Comparison of ENCODE assay signal across 8 cellular contexts in genomic region chr9:105415344-105415980, GRCh38. TPM values are rescaled to one million over a fixed set of nuclear protein-coding genes. Genes with fewer than 3 reads are reported as not detected.
DNase-seq lines count a peak whose midpoint lies in the region; ATAC-seq and TF ChIP-seq lines count a peak whose summit lies in the region.

No MANE protein-coding gene starts in this region.

- peak overlapping the region; percentile 62; the same call in 1 of the 2 replicates for H2BK20ac ChIP-seq in IMR-90 (ENCODE audit: low read depth, low read length)

- dilution Hi-C loops in IMR-90 (cut with HindIII; ENCODE audit: low sequenced_read_pairs, unreplicated experiment): no loop called here

- ATAC-seq in GM21529 (IDR thresholded peaks at IDR 0.05; ENCODE audit: unreplicated experiment): peak; percentile 72
- ATAC-seq in IMR-90 (ENCODE audit: low read depth): peak; percentile 70

- H3K27ac ChIP-seq in IMR-90 (ENCODE audit: insufficient read depth, low read length): no peak overlapping the region
- no peak overlapping the region for H3K27ac ChIP-seq in adrenal gland
- H3K27ac ChIP-seq in iPS DF 6.9 (ENCODE audit: low read length): no peak overlapping the region

- H2BK15ac ChIP-seq in IMR-90 (ENCODE audit: low read depth, low read length): no peak overlapping the region

- peak; percentile 77 for TF ChIP-seq CTCF in IMR-90 (conservative IDR thresholded peaks at IDR 0.05; ENCODE audit: low read depth, low read length)
- peak; percentile 83 to 96 (median 92) for TF ChIP-seq CTCF in adrenal gland (IDR thresholded peaks at IDR 0.05)

- no peak for TF ChIP-seq POLR2A in IMR-90 (IDR thresholded peaks at IDR 0.05; ENCODE audit: low read depth, low read length)
- no peak for TF ChIP-seq POLR2A in adrenal gland (IDR thresholded peaks at IDR 0.05)

- no peak overlapping the region for H4K8ac ChIP-seq in IMR-90 (ENCODE audit: low read depth in 2 of 2, low read length in 2 of 2)

- no TSS peak for BruUV-seq in IMR-90 (replicated peaks; lab: Mats Ljungman, UMichigan)

- peak overlapping the region; percentile 66 for H3K4ac ChIP-seq in IMR-90 (ENCODE audit: low read depth, low read length)

- H2AK9ac ChIP-seq in IMR-90 (replicated peaks; ENCODE audit: low read depth, low read length, poor library complexity): peak overlapping the region; percentile 37

- H2BK120ac ChIP-seq in IMR-90 (ENCODE audit: low read depth, low read length): peak overlapping the region; percentile 55

- H3K23ac ChIP-seq in IMR-90 (ENCODE audit: low read depth, low read length): no peak overlapping the region

- POLR2A ChIA-PET in IMR-90 (lab: Charles Lee; ENCODE audit: unreplicated experiment): interaction anchor here (0.6 kb wide), 1 partner anchor 574 kb away, joined by 5 read pairs; no protein-coding TSS in a partner anchor

- peak; percentile 54 for DNase-seq in EL
- DNase-seq in IMR-90: peak; percentile 55
- DNase-seq in SW480 (ENCODE audit: low spot score): peak; percentile 54
- peak; percentile 42 to 76 (median 62) for DNase-seq in adrenal gland
- DNase-seq in iPS DF 6.9 (ENCODE audit: low read depth, low spot score): peak; percentile 75
- DNase-seq in stimulated activated CD4-positive, alpha-beta T cell treated with anti-CD3 and anti-CD28 coated beads, Interleukin-12 subunit alpha, Interleukin-12 subunit beta, amount 100 ng/mL, for 4 hours: peak; percentile 32
- no peak for DNase-seq in NCI-H446 treated with DMSO at 0.1 percent for 48 hours (lab: John Stamatoyannopoulos, UW)

- H3K4me2 ChIP-seq in IMR-90 (ENCODE audit: low read depth, low read length): peak overlapping the region; percentile 76

- 0% methylated on average over 1 of the region's 13 CpGs; no CpG with 5 or more reads in 1 of the 2 experiments for WGBS in IMR-90 (ENCODE audit: extremely low coverage in 2 of 2, insufficient read length in 1 of 2), 2 experiments
- 41 to 50% (median 47%) methylated on average over 13 of the region's 13 CpGs for WGBS in adrenal gland, 4 donors
- WGBS in iPS DF 6.9 (ENCODE audit: insufficient coverage, insufficient read length): no CpG with 5 or more reads among the region's 13 CpGs

- H3K14ac ChIP-seq in IMR-90 (replicated peaks; ENCODE audit: low read depth, low read length): no peak overlapping the region; the same call in 1 of the 2 replicates

- no peak overlapping the region for H2BK5ac ChIP-seq in IMR-90 (ENCODE audit: low read depth, low read length, poor library complexity, severe bottlenecking)

- H3K18ac ChIP-seq in IMR-90 (ENCODE audit: low read depth, low read length): peak overlapping the region; percentile 3; the same call in 1 of the 2 replicates

- in situ Hi-C loops in IMR-90 (cut with MboI; ENCODE audit: low sequenced_read_pairs): loop anchor here (5.0 to 10.0 kb wide), 4 partner anchors 171 to 631 kb away; partner anchors contain the start of gene SLC44A1

- peak overlapping the region; percentile 69 for H2AFZ ChIP-seq in IMR-90 (replicated peaks; ENCODE audit: low read length, poor library complexity)

- H2AK5ac ChIP-seq in IMR-90 (ENCODE audit: low read depth, low read length): peak overlapping the region; percentile 84

- no peaks in the 10 kb centered on the region for H3K27me3 ChIP-seq in IMR-90 (ENCODE audit: control insufficient read depth, insufficient read depth, low read length)
- no peaks in the 10 kb centered on the region for H3K27me3 ChIP-seq in adrenal gland
- H3K27me3 ChIP-seq in iPS DF 6.9 (ENCODE audit: control insufficient read depth, insufficient read depth, low read length): no peaks in the 10 kb centered on the region

- H3K4me3 ChIP-seq in IMR-90 (ENCODE audit: insufficient read depth, low read depth, low read length) (no peak overlapping the region), adrenal gland (no peak overlapping the region), iPS DF 6.9 (ENCODE audit: low read length) (no peak overlapping the region)

- no peak overlapping the region for H4K5ac ChIP-seq in IMR-90 (ENCODE audit: low read depth, low read length)

- H3K36me3 ChIP-seq in IMR-90 (ENCODE audit: control insufficient read depth, insufficient read depth, low read length): no peaks in the 10 kb centered on the region
- H3K36me3 ChIP-seq in adrenal gland (replicated peaks in 1 of 2): no peaks in the 10 kb centered on the region
- no peaks in the 10 kb centered on the region for H3K36me3 ChIP-seq in iPS DF 6.9 (ENCODE audit: control insufficient read depth, insufficient read depth, low read length)

- H3K79me1 ChIP-seq in IMR-90 (ENCODE audit: low read depth in 1 of 2, low read length in 2 of 2): no peaks in the 10 kb centered on the region

- no peak overlapping the region for H3K56ac ChIP-seq in IMR-90 (ENCODE audit: extremely low read depth, insufficient read depth, low read length)

- CTCF ChIA-PET in IMR-90 (lab: Yijun Ruan, JAX): interaction anchor here (0.6 to 2.0 kb wide), 9 partner anchors 10 to 552 kb away, joined by 3 to 5 read pairs (median 3); no protein-coding TSS in a partner anchor

- H3K9ac ChIP-seq in IMR-90 (ENCODE audit: low read depth, low read length): no peak overlapping the region

- H4K20me1 ChIP-seq in IMR-90 (ENCODE audit: insufficient read depth, low read length): no peaks in the 10 kb centered on the region

- H3K9me1 ChIP-seq in IMR-90 (ENCODE audit: insufficient read depth, low read length): no peaks in the 10 kb centered on the region

- peak; percentile 97 for TF ChIP-seq RAD21 in IMR-90 (IDR thresholded peaks at IDR 0.05; ENCODE audit: low read length)

- H3K4me1 ChIP-seq in IMR-90 (ENCODE audit: control insufficient read depth, insufficient read depth, low read length) (peaks cover 6% of the 10 kb centered on the region), adrenal gland (replicated peaks in 1 of 2) (peaks cover 3 to 4% of the 10 kb centered on the region in 2 donors), iPS DF 6.9 (ENCODE audit: control insufficient read depth, insufficient read depth, low read length) (no peaks in the 10 kb centered on the region)

- H4K91ac ChIP-seq in IMR-90 (ENCODE audit: insufficient read depth, low read depth, low read length): no peak overlapping the region

- no peaks in the 10 kb centered on the region for H3K9me3 ChIP-seq in IMR-90 (ENCODE audit: control insufficient read depth, insufficient read depth, low read length)
- H3K9me3 ChIP-seq in adrenal gland (replicated peaks in 1 of 3): peaks cover 0 to 4% (median 0%) of the 10 kb centered on the region in 3 donors
- H3K9me3 ChIP-seq in iPS DF 6.9 (ENCODE audit: control insufficient read depth, insufficient read depth, low read length): no peaks in the 10 kb centered on the region

- intact Hi-C loops in IMR-90 (cut with micrococcal nuclease): loop anchor here (10.0 kb wide), 1 partner anchor 421 kb away; no protein-coding TSS in a partner anchor
- intact Hi-C loops in adrenal gland (cut with DNase I): loop anchor here in 1 of 2 donors (5.0 to 10.0 kb wide), 2 partner anchors 171 to 248 kb away; partner anchors contain the start of gene SLC44A1

TF ChIP-seq in IMR-90, 13 proteins besides CTCF, POLR2A, EP300 and RAD21:
- TF ChIP-seq CHD1 (IDR thresholded peaks at IDR 0.05; ENCODE audit: low read depth, low read length) (no peak), RFX5 (IDR thresholded peaks at IDR 0.05; ENCODE audit: low read depth, low read length) (no peak), CEBPB (IDR thresholded peaks at IDR 0.05; ENCODE audit: low read depth, low read length) (no peak), SMC3 (IDR thresholded peaks at IDR 0.05; ENCODE audit: low read depth, low read length) (peak; percentile 94), NFE2L2 (IDR thresholded peaks at IDR 0.05; ENCODE audit: low read depth, low read length) (no peak), FOS (IDR thresholded peaks at IDR 0.05; ENCODE audit: low read depth, low read length) (no peak), RCOR1 (IDR thresholded peaks at IDR 0.05; ENCODE audit: insufficient replicate concordance, low read length) (no peak)
- TF ChIP-seq, protein P1, sequence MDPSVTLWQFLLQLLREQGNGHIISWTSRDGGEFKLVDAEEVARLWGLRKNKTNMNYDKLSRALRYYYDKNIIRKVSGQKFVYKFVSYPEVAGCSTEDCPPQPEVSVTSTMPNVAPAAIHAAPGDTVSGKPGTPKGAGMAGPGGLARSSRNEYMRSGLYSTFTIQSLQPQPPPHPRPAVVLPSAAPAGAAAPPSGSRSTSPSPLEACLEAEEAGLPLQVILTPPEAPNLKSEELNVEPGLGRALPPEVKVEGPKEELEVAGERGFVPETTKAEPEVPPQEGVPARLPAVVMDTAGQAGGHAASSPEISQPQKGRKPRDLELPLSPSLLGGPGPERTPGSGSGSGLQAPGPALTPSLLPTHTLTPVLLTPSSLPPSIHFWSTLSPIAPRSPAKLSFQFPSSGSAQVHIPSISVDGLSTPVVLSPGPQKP (IDR thresholded peaks at IDR 0.05; ENCODE audit: borderline replicate concordance, low read depth, low read length): no peak

RNA-seq across cellular contexts. Expression of gene FSD1L, which starts 32.4 kb away (rescaled TPM):
- total RNA-seq in IMR-90 (2012; rRNA removed) (2.9 and 5.0 TPM in 2 replicates), adrenal gland (10 to 100 TPM in 1 of 8 donors, 1 to 10 TPM in 7; 3.3 to 11.1 (median 6.7) TPM)
- polyA plus RNA-seq in IMR-90 (2012; rRNA removed) (0.80 and 1.4 TPM in 2 replicates), adrenal gland (1 to 10 TPM; 2.6 to 8.6 (median 2.8) TPM)
- polyA plus RNA-seq in IMR-90 (2012; cell fraction: cytosol; rRNA removed): 0.03 and 0.05 TPM in 2 replicates
- 0.40 and 4.2 TPM in 2 replicates for polyA plus RNA-seq in IMR-90 (2012; cell fraction: nucleus; rRNA removed; ENCODE audit: low replicate concordance)
